Comparison of ENCODE assay signal across 8 cellular contexts in the genomic region with DNA sequence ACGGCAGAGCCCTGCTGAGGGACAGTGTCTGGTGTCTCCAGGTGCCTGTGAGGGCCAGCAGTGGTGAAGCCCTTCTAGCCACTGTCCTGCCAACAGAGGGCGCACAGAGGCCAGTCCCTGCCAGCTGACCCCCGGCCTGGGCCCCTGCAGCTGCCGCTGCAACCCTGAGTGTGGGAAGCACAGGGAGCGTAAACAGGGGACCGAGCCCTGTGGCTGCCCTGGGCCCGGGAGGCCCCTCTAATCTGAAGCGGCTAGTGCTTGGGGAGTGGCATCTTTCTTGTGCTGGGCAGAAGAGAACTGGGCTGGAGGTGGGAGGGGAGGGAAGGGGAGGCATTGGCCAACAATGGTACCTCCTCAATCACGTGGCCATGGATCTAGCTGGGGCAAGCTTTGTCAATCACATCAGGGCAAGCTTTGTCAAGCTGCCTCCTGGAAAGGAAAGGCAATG. TPM values are rescaled to one million over a fixed set of nuclear protein-coding genes. Genes with fewer than 3 reads are reported as not detected.
DNase-seq lines count a peak whose midpoint lies in the region; ATAC-seq and TF ChIP-seq lines count a peak whose summit lies in the region.

No MANE protein-coding gene starts in this region.

- no peak overlapping the region for H3K27ac Mint-ChIP-seq in T-helper 2 cell treated with Interferon-gamma antibody and Interleukin-4, amounts not matched to agents 5 μg/mL and 100 μg/mL, for 36 hours
- peak overlapping the region; percentile 29 for H3K27ac Mint-ChIP-seq in progenitor cell of endocrine pancreas

- H3K36me3 Mint-ChIP-seq in T-helper 2 cell treated with Interferon-gamma antibody and Interleukin-4, amounts not matched to agents 5 μg/mL and 100 μg/mL, for 36 hours (ENCODE audit: low read depth), result peaks cover 10% of the 10 kb centered on the region
- H3K36me3 Mint-ChIP-seq in progenitor cell of endocrine pancreas (ENCODE audit: insufficient read depth), result peaks cover 12% of the 10 kb centered on the region

- H3K4me1 Mint-ChIP-seq in T-helper 2 cell treated with Interferon-gamma antibody and Interleukin-4, amounts not matched to agents 5 μg/mL and 100 μg/mL, for 36 hours (ENCODE audit: low read depth), result peaks cover 34% of the 10 kb centered on the region
- H3K4me1 Mint-ChIP-seq in progenitor cell of endocrine pancreas (ENCODE audit: low read depth), result peaks cover 41% of the 10 kb centered on the region

- peak; percentile 84 for TF ChIP-seq CTCF in WI38 (IDR thresholded peaks at IDR 0.05; ENCODE audit: low read depth, low read length)
- TF ChIP-seq CTCF in left ventricle myocardium inferior (IDR thresholded peaks at IDR 0.05; ENCODE audit: borderline replicate concordance), result peak; percentile 75
- TF ChIP-seq CTCF in progenitor cell of endocrine pancreas (IDR thresholded peaks at IDR 0.05; ENCODE audit: unreplicated experiment), result peak; percentile 82

- DNase-seq in T-helper 2 cell treated with Interferon-gamma antibody and Interleukin-4, amounts not matched to agents 5 μg/mL and 100 μg/mL, for 36 hours (ENCODE audit: low spot score), result peak; percentile 30
- DNase-seq in T-helper 2 cell (no peak), NCI-H1417 treated with DMSO at 0.1 percent for 48 hours (lab: John Stamatoyannopoulos, UW) (peak; percentile 65), left ventricle myocardium inferior (peak; percentile 72), progenitor cell of endocrine pancreas (ENCODE audit: low spot score, unreplicated experiment) (peak; percentile 70)

- H3K9me3 ChIP-seq in left ventricle myocardium inferior (replicated peaks), result no peaks in the 10 kb centered on the region

- no peak overlapping the region for H3K4me3 ChIP-seq in WI38 (ENCODE audit: low read depth, low read length)
- peak overlapping the region; percentile 16 for H3K4me3 ChIP-seq in left ventricle myocardium inferior

- no peaks in the 10 kb centered on the region for H3K9me3 Mint-ChIP-seq in T-helper 2 cell treated with Interferon-gamma antibody and Interleukin-4, amounts not matched to agents 5 μg/mL and 100 μg/mL, for 36 hours
- H3K9me3 Mint-ChIP-seq in progenitor cell of endocrine pancreas (ENCODE audit: low read depth), result no peaks in the 10 kb centered on the region

- no peak overlapping the region for H3K4me3 Mint-ChIP-seq in T-helper 2 cell treated with Interferon-gamma antibody and Interleukin-4, amounts not matched to agents 5 μg/mL and 100 μg/mL, for 36 hours
- no peak overlapping the region for H3K4me3 Mint-ChIP-seq in progenitor cell of endocrine pancreas (ENCODE audit: low read depth)

- intact Hi-C loops in left ventricle myocardium inferior (cut with micrococcal nuclease), result no loop called here

- H3K27ac ChIP-seq in left ventricle myocardium inferior (replicated peaks), result peak overlapping the region; percentile 93

- no peak for ATAC-seq in GM19455 (IDR thresholded peaks at IDR 0.05; ENCODE audit: unreplicated experiment)
- no peak for ATAC-seq in GM18520 (IDR thresholded peaks at IDR 0.05; ENCODE audit: unreplicated experiment)

- peaks cover 59% of the 10 kb centered on the region for H3K4me1 ChIP-seq in left ventricle myocardium inferior

- no peaks in the 10 kb centered on the region for H3K27me3 ChIP-seq in left ventricle myocardium inferior (ENCODE audit: low read depth)

- H3K27me3 Mint-ChIP-seq in T-helper 2 cell treated with Interferon-gamma antibody and Interleukin-4, amounts not matched to agents 5 μg/mL and 100 μg/mL, for 36 hours (ENCODE audit: low read depth), result no peaks in the 10 kb centered on the region
- no peaks in the 10 kb centered on the region for H3K27me3 Mint-ChIP-seq in progenitor cell of endocrine pancreas

- H3K36me3 ChIP-seq in left ventricle myocardium inferior, result peaks cover 17% of the 10 kb centered on the region

RNA-seq across cellular contexts. Expression of a gene that starts 34.6 kb away (rescaled TPM):
- total RNA-seq in left ventricle myocardium inferior (95.1 TPM), progenitor cell of endocrine pancreas (66.1 and 69.1 TPM in 2 replicates)

RNA-seq across cellular contexts. Expression of a gene that starts 35.3 kb away (rescaled TPM):
- 13.4 TPM for total RNA-seq in left ventricle myocardium inferior
- 24.9 and 25.0 TPM in 2 replicates for total RNA-seq in progenitor cell of endocrine pancreas

RNA-seq across cellular contexts. Expression of a gene that starts 35.6 kb away (rescaled TPM):
- 1.6 TPM for total RNA-seq in left ventricle myocardium inferior
- total RNA-seq in progenitor cell of endocrine pancreas, result 33.9 and 34.2 TPM in 2 replicates

Comparison
In these comparisons a context has a peak if more than half of its experiments do, and no peak if none do; other contexts are left out.
1. DNase-seq: peak in T-helper 2 cell treated with Interferon-gamma antibody and Interleukin-4, amounts not matched to agents 5 μg/mL and 100 μg/mL, for 36 hours (single experiment), NCI-H1417 treated with DMSO at 0.1 percent for 48 hours (single experiment), left ventricle myocardium inferior (single experiment) and progenitor cell of endocrine pancreas (single experiment); none in T-helper 2 cell (0 of 5).
2. RNA of a gene that starts 35.6 kb away (total RNA-seq): 33.9 to 34.2 TPM in progenitor cell of endocrine pancreas; 1.6 TPM in left ventricle myocardium inferior (single experiment); every median in the first group is over 10 times any median in the second.
3. Peak in every context shown above with its lines, with median percentiles within 50 percentile points of each other: CTCF ChIP-seq.